In the genomic region with DNA sequence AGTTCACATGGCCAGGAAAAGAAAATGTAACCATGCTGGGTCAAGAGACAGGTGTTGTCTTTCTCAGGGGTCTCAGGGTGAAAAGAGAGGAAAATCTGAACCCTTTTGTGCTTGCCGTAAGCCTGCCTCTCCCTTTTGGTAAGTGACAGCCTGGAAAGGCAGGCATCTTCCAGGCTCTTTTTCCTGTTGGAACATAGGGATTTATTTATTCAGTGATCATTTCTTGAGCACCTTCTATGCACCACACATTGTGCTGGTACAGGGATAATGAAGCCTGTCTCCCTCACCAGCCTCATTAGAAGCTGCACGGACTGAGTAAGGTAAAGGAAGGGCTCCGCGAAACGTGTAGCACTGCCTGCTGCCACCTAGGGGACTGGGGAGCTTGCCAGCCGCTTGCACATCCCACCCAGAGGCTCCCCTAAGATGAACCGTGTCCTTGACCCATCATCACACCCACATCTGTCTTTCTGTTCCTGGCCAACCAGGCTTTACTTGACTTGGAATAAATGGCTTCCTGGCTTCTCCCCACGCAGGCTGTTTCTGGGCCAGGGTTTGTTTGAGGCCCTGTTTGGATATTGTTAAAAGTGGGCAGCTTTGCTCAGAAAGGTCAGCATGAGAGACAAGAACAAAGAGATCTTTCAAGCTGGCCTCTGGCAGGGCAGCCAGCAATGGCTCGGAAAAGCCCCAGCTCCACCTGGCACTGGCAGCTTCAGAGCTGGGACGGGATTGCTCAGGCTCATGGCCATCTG, we compare ENCODE assay signal across 1 cellular context.
TF ChIP-seq lines count a peak whose summit lies in the region.

No MANE protein-coding gene starts in this region.

TF ChIP-seq in IMR-90, 13 proteins besides CTCF, POLR2A, EP300 and RAD21 (continued from another document):
- TF ChIP-seq MAFK (IDR thresholded peaks at IDR 0.05; ENCODE audit: low read depth, low read length), result no peak
- no peak for TF ChIP-seq MAZ (IDR thresholded peaks at IDR 0.05; ENCODE audit: borderline replicate concordance, low read depth, low read length)
